In genomic region chr9:124439661-124440243, GRCh38 we compare ENCODE assay signal across 17 cellular contexts. TPM values are rescaled to one million over a fixed set of nuclear protein-coding genes. Genes with fewer than 3 reads are reported as not detected.
DNase-seq lines count a peak whose midpoint lies in the region; ATAC-seq and TF ChIP-seq lines count a peak whose summit lies in the region.
"Had no signal": no experiment of that assay in that cellular context is flagged by ENCODE, and none has a peak within 500 bp of the region (broad histone marks: within the 10 kb centered on the region; RNA-seq: fewer than 3 reads in every experiment).

No MANE protein-coding gene starts in this region.

- TF ChIP-seq POLR2A in spleen (IDR thresholded peaks at IDR 0.05), result no peak

- no peak overlapping the region for H3K23ac ChIP-seq in neuronal stem cell (ENCODE audit: low read depth, low read length, poor library complexity)

- no peak overlapping the region for H3K9ac ChIP-seq in BLaER1
- no peak overlapping the region for H3K9ac ChIP-seq in neuronal stem cell (ENCODE audit: low read depth, low read length, poor library complexity)

- no peak overlapping the region for H4K8ac ChIP-seq in neuronal stem cell (ENCODE audit: low read depth, low read length)

- no CpG with 5 or more reads among the region's 6 CpGs for WGBS in neuronal stem cell (ENCODE audit: extremely low coverage in 2 of 2, insufficient read length in 2 of 2, insufficient replicate concordance in 1 of 2), 2 donors
- WGBS in spleen, 5 donors, result 76 to 94% (median 89%) methylated on average over 4 to 6 of the region's 6 CpGs

- H3K18ac ChIP-seq in neuronal stem cell (ENCODE audit: low read length), result peak overlapping the region; percentile 66

- no peaks in the 10 kb centered on the region for H4K20me1 ChIP-seq in BLaER1

- H3K79me1 ChIP-seq in neuronal stem cell (ENCODE audit: low read depth, low read length), result no peaks in the 10 kb centered on the region

- intact Hi-C loops in spleen (cut with DNase I; ENCODE audit: low total_unique reads), result no loop called here

- H3K4me3 ChIP-seq in BLaER1 (no peak overlapping the region), coronary artery (no peak overlapping the region), neuronal stem cell (ENCODE audit: low read length in 2 of 2) (no peak overlapping the region), spleen (no peak overlapping the region), HAP-1 (no peak overlapping the region)

- in situ Hi-C loops in HAP-1 (cut with MboI; ENCODE audit: low sequenced_read_pairs), result no loop called here

- no peak for ATAC-seq in HG03108 (IDR thresholded peaks at IDR 0.05; ENCODE audit: unreplicated experiment)

- peaks cover 11% of the 10 kb centered on the region for H3K9me3 ChIP-seq in BLaER1
- no peaks in the 10 kb centered on the region for H3K9me3 ChIP-seq in neuronal stem cell (replicated peaks in 1 of 2; ENCODE audit: control insufficient read depth in 2 of 2, insufficient read depth in 1 of 2, low read depth in 1 of 2, low read length in 2 of 2)
- peaks cover 0 to 16% (median 12%) of the 10 kb centered on the region in 8 donors for H3K9me3 ChIP-seq in spleen
- H3K9me3 ChIP-seq in HAP-1, result no peaks in the 10 kb centered on the region

- H3K4me2 ChIP-seq in BLaER1 (no peak overlapping the region), neuronal stem cell (ENCODE audit: insufficient read depth, low read length, poor library complexity, severe bottlenecking) (no peak overlapping the region)

- H2BK15ac ChIP-seq in neuronal stem cell (ENCODE audit: low read length), result peak overlapping the region; percentile 14

- no peak overlapping the region for H4K91ac ChIP-seq in neuronal stem cell (ENCODE audit: low read depth, low read length, poor library complexity)

- H3K36me3 ChIP-seq in BLaER1, result no peaks in the 10 kb centered on the region
- H3K36me3 ChIP-seq in neuronal stem cell (replicated peaks in 1 of 2; ENCODE audit: control insufficient read depth in 2 of 2, insufficient read depth in 2 of 2, low read length in 2 of 2), result no peaks in the 10 kb centered on the region
- no peaks in the 10 kb centered on the region for H3K36me3 ChIP-seq in spleen
- no peaks in the 10 kb centered on the region for H3K36me3 ChIP-seq in HAP-1 (replicated peaks)

- H3K4me1 ChIP-seq in BLaER1 (peaks cover 58% of the 10 kb centered on the region), neuronal stem cell (ENCODE audit: control insufficient read depth in 2 of 2, insufficient read depth in 1 of 2, low read depth in 1 of 2, low read length in 2 of 2) (no peaks in the 10 kb centered on the region), spleen (no peaks in the 10 kb centered on the region), HAP-1 (no peaks in the 10 kb centered on the region)

- no peak overlapping the region for H2AFZ ChIP-seq in neuronal stem cell (ENCODE audit: low read length)

- H3K27me3 ChIP-seq in BLaER1 (no peaks in the 10 kb centered on the region), neuronal stem cell (ENCODE audit: control insufficient read depth in 3 of 3, insufficient read depth in 3 of 3, low read depth in 1 of 3, low read length in 3 of 3) (peaks cover 0 to 9% (median 0%) of the 10 kb centered on the region in 3 experiments), spleen (replicated peaks in 1 of 7) (peaks cover 0 to 24% (median 0%) of the 10 kb centered on the region in 7 donors), HAP-1 (ENCODE audit: low read depth) (0 out of 2 replicates have a peak, but pooled peaks cover 2% of the 10 kb centered on the region)

- peak; percentile 45 for DNase-seq in coronary artery (ENCODE audit: low spot score)
- no peak for DNase-seq in neuronal stem cell (ENCODE audit: low spot score)
- peak; percentile 30 for DNase-seq in spleen
- DNase-seq in activated T-cell treated with anti-CD3 and anti-CD28 coated beads, Interleukin-2, amount 50 U/mL, for 1 hour, result no peak
- DNase-seq in HAP-1 (ENCODE audit: low spot score in 2 of 2), result no peak
- DNase-seq: ACHN; C1 segment of cervical spinal cord; Calu3; CD4-positive, alpha-beta T cell; DMS 273 treated with DMSO at 0.1 percent for 48 hours; HCEC 1CT; HFFc6 had no signal

- H3K14ac ChIP-seq in neuronal stem cell (ENCODE audit: low read length), result no peak overlapping the region

- peak overlapping the region; percentile 53 for H2AK5ac ChIP-seq in neuronal stem cell (ENCODE audit: low read depth, low read length)

- TF ChIP-seq CTCF in coronary artery (IDR thresholded peaks at IDR 0.05) (no peak), spleen (IDR thresholded peaks at IDR 0.05 in 8 of 11, conservative IDR thresholded peaks at IDR 0.05 in 3 of 11) (no peak)

- H2BK5ac ChIP-seq in neuronal stem cell (ENCODE audit: low read length), result peak overlapping the region; percentile 69

- H2BK120ac ChIP-seq in neuronal stem cell (ENCODE audit: low read depth, low read length), result no peak overlapping the region

- H3K4ac ChIP-seq in neuronal stem cell (ENCODE audit: low read length), result no peak overlapping the region

- H3K27ac ChIP-seq in BLaER1 (peak overlapping the region; percentile 13; the same call in 1 of the 2 replicates), coronary artery (no peak overlapping the region), neuronal stem cell (replicated peaks; ENCODE audit: low read length) (no peak overlapping the region), spleen (no peak overlapping the region)

- no peak overlapping the region for H2BK12ac ChIP-seq in neuronal stem cell (ENCODE audit: low read length)

RNA-seq across cellular contexts. Expression of gene ADGRD2, which starts 10.5 kb away (rescaled TPM):
- 0.54 TPM for polyA plus RNA-seq in neuronal stem cell (2013, experiment 1 of 2)
- polyA plus RNA-seq in neuronal stem cell (2013, experiment 2 of 2), result 0.58 TPM
- total RNA-seq in spleen, result under 1 TPM in 4 of 7 donors, not detected in 3; 0.18 to 0.50 (median 0.33) TPM
- polyA plus RNA-seq in spleen, result under 1 TPM in 1 of 3 donors, not detected in 2; 0.15 TPM
- total RNA-seq: A172; Calu3; CD4-positive, alpha-beta T cell; HFFc6; HT-29 had no signal
- polyA plus RNA-seq: IgD-negative memory B cell had no signal

RNA-seq across cellular contexts. Expression of gene PSMB7, which starts 24.5 kb away (rescaled TPM):
- polyA plus RNA-seq in neuronal stem cell (2013, experiment 1 of 2), result 189 TPM
- polyA plus RNA-seq in neuronal stem cell (2013, experiment 2 of 2), result 189 TPM
- total RNA-seq in spleen, result 100 to 1,000 TPM in 3 of 7 donors, 10 to 100 TPM in 4; 71.3 to 123 (median 82.6) TPM
- 100 to 1,000 TPM; 113 to 143 (median 115) TPM for polyA plus RNA-seq in spleen

Comparison
In these comparisons a context has a peak if more than half of its experiments do, and no peak if none do; other contexts are left out.
1. DNase-seq: peak in coronary artery (single experiment) and spleen (single experiment); none in neuronal stem cell (single experiment), activated T-cell treated with anti-CD3 and anti-CD28 coated beads, Interleukin-2, amount 50 U/mL, for 1 hour (single experiment) and HAP-1 (0 of 2).